ENCODE assay signal across 27 cellular contexts in the genomic region with DNA sequence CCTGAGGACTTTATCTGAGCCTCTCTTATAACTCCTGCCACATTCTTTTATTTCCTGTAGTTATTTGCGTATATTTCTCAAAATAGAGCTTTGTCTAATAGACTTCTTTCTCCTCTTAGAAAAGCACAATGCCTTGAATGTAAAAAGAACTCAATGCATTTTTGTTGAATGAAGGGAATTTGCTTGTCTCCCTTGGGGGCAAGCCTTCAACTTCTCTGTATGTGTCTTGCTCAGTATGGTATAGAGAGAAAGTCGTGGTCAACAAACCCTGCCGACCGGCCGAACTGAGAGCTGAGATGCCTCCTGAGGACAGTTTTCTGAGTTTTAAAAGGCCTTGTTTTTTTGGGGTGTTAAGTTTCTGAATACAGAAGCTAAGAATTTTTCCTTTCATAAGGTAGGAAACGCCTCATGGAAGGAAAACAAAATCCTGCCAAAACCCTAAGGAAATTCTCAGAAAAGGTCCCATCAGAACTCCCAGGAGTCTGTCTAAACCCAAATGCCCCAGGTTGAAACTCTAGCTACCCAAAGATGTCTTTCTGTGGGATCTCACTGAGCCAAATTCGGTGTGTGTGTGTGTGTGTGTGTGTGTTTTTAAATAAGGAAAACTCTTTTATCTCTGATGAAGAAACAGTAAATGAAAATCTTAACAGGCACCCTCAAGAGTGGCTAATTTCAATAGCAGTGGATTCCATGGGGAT.
DNase-seq lines count a peak whose midpoint lies in the region; ATAC-seq, FAIRE-seq and TF ChIP-seq lines count a peak whose summit lies in the region.
"Had no signal": no experiment of that assay in that cellular context is flagged by ENCODE, and none has a peak within 500 bp of the region (broad histone marks: within the 10 kb centered on the region; RNA-seq: fewer than 3 reads in every experiment).

No MANE protein-coding gene starts in this region.

- H4K5ac ChIP-seq in H1 (ENCODE audit: insufficient read length, low read depth, low read length): no peak overlapping the region

- H2BK12ac ChIP-seq in H1 (ENCODE audit: low read depth, low read length): 0 out of 2 replicates have a peak overlapping the region, but pooled peaks have one; percentile 27

- no peaks in the 10 kb centered on the region for H4K20me1 ChIP-seq in H1 (replicated peaks in 1 of 2; ENCODE audit: control insufficient read depth in 1 of 2, insufficient read depth in 2 of 2, low read length in 2 of 2)

- no peaks in the 10 kb centered on the region for H3K36me3 ChIP-seq in heart left ventricle
- no peaks in the 10 kb centered on the region for H3K36me3 ChIP-seq in H1 (ENCODE audit: control insufficient read depth in 2 of 4, insufficient read depth in 4 of 4, low read length in 3 of 4)
- H3K36me3 ChIP-seq in upper lobe of left lung: no peaks in the 10 kb centered on the region
- H3K36me3 ChIP-seq: brain microvascular endothelial cell, thyroid gland had no signal

- no peak overlapping the region for H3K14ac ChIP-seq in H1 (ENCODE audit: insufficient read length)

- H3K4me1 Mint-ChIP-seq in nephron: peaks cover 45% of the 10 kb centered on the region
- H3K4me1 Mint-ChIP-seq: activated naive CD8-positive, alpha-beta T cell treated with anti-CD3 and anti-CD28 coated beads, Interleukin-2, amount 50 U/mL, for 24 hours; stimulated activated naive B cell treated with anti-CD40 and anti-IgM and Interleukin-4, amounts not matched to agents 10 μg/mL and 1 μg/mL and 100 μg/mL, for 72 hours had no signal

- H2BK5ac ChIP-seq in H1 (ENCODE audit: low read depth, low read length): no peak overlapping the region

- FAIRE-seq in H1 (lab: Jason Lieb, UNC): no peak
- FAIRE-seq: GM12878, kidney had no signal

- H3K27ac Mint-ChIP-seq in nephron: peak overlapping the region in 2 of 3 experiments; percentile 39 to 75
- H3K27ac Mint-ChIP-seq: activated naive CD8-positive, alpha-beta T cell treated with anti-CD3 and anti-CD28 coated beads, Interleukin-2, amount 50 U/mL, for 24 hours; natural killer cell treated with Interleukin-12 subunit alpha and Interleukin-12 subunit beta and Interleukin-15 and Interleukin-18, amount 100 ng/mL, for 72 hours; stimulated activated naive B cell treated with anti-CD40 and anti-IgM and Interleukin-4, amounts not matched to agents 10 μg/mL and 1 μg/mL and 100 μg/mL, for 72 hours had no signal

- no peaks in the 10 kb centered on the region for H3K9me3 ChIP-seq in heart left ventricle
- H3K9me3 ChIP-seq in H1 (ENCODE audit: insufficient read depth in 2 of 2, low read depth in 1 of 2, low read length in 1 of 2): no peaks in the 10 kb centered on the region
- H3K9me3 ChIP-seq in upper lobe of left lung: no peaks in the 10 kb centered on the region
- H3K9me3 ChIP-seq: thyroid gland had no signal

- TF ChIP-seq EP300 in H1 (IDR thresholded peaks at IDR 0.05; ENCODE audit: borderline replicate concordance in 1 of 2, low read depth in 2 of 2, low read length in 2 of 2): no peak
- TF ChIP-seq EP300 in upper lobe of left lung (IDR thresholded peaks at IDR 0.05): no peak

- ATAC-seq in heart left ventricle (no peak), left ventricle myocardium superior (no peak), upper lobe of left lung (ENCODE audit: low FRiP score in 2 of 2) (no peak)
- ATAC-seq: activated naive CD8-positive, alpha-beta T cell treated with anti-CD3 and anti-CD28 coated beads, Interleukin-2, amount 50 U/mL, for 24 hours; GM12878; natural killer cell treated with Interleukin-12 subunit alpha and Interleukin-12 subunit beta and Interleukin-15 and Interleukin-18, amount 100 ng/mL, for 72 hours; stimulated activated naive B cell treated with anti-CD40 and anti-IgM and Interleukin-4, amounts not matched to agents 10 μg/mL and 1 μg/mL and 100 μg/mL, for 72 hours had no signal

- H3K9me3 Mint-ChIP-seq in nephron: no peaks in the 10 kb centered on the region
- H3K9me3 Mint-ChIP-seq: activated naive CD8-positive, alpha-beta T cell treated with anti-CD3 and anti-CD28 coated beads, Interleukin-2, amount 50 U/mL, for 24 hours; natural killer cell treated with Interleukin-12 subunit alpha and Interleukin-12 subunit beta and Interleukin-15 and Interleukin-18, amount 100 ng/mL, for 72 hours; stimulated activated naive B cell treated with anti-CD40 and anti-IgM and Interleukin-4, amounts not matched to agents 10 μg/mL and 1 μg/mL and 100 μg/mL, for 72 hours had no signal

- WGBS in heart left ventricle, 4 donors: 47 to 68% (median 55%) methylated on average over 7 of the region's 7 CpGs
- 70% methylated on average over 7 of the region's 7 CpGs; no CpG with 5 or more reads in 1 of the 2 experiments for WGBS in H1 (ENCODE audit: extremely low coverage in 1 of 2, insufficient coverage in 1 of 2, insufficient read length in 1 of 2, insufficient replicate concordance in 2 of 2, low coverage in 1 of 2, low lambda C conversion rate in 2 of 2, missing lambda C conversion rate in 1 of 2), 2 experiments
- 77 to 82% methylated on average over 7 of the region's 7 CpGs for WGBS in upper lobe of left lung, 2 donors

- no peak overlapping the region for H3K56ac ChIP-seq in H1 (replicated peaks; ENCODE audit: insufficient read length, low read depth, low read length)

- no peak for DNase-seq in heart left ventricle
- DNase-seq in left ventricle myocardium superior: no peak
- DNase-seq in H1 (ENCODE audit: low read depth in 1 of 2, low spot score in 2 of 2): no peak
- no peak for DNase-seq in upper lobe of left lung
- no peak for DNase-seq in ecto neural progenitor cell (ENCODE audit: low spot score)
- DNase-seq in ureter (ENCODE audit: low spot score): no peak
- DNase-seq in NCI-H187 treated with DMSO at 0.1 percent for 48 hours (lab: John Stamatoyannopoulos, UW): no peak
- DNase-seq: 8988T; activated CD4-positive, alpha-beta T cell treated with anti-CD3 and anti-CD28 coated beads, Interleukin-2, amount 50 U/mL, for 48 hours; activated CD4-positive, CD25-positive, alpha-beta regulatory T cell; activated gamma-delta T cell; activated naive CD8-positive, alpha-beta T cell treated with anti-CD3 and anti-CD28 coated beads, Interleukin-2, amount 50 U/mL, for 24 hours; AML-193; brain microvascular endothelial cell; cortex of kidney; KBM-7; kidney; NCI-H1436 treated with DMSO at 0.1 percent for 48 hours; NCI-H2171; NCI-H524; stimulated activated CD4-positive, alpha-beta T cell treated with anti-CD3 and anti-CD28 coated beads, Interleukin-2, amount 100 ng/mL, for 48 hours; stimulated activated naive B cell treated with anti-CD40 and anti-IgM and Interleukin-4, amounts not matched to agents 10 μg/mL and 1 μg/mL and 100 μg/mL, for 72 hours; thyroid gland had no signal

- H4K91ac ChIP-seq in H1 (replicated peaks; ENCODE audit: insufficient read length, low read length): no peak overlapping the region

- no peak overlapping the region for H4K8ac ChIP-seq in H1 (ENCODE audit: extremely low read depth, insufficient read depth, low read length)

- no peak overlapping the region for H2AK5ac ChIP-seq in H1 (ENCODE audit: low read depth, low read length)

- no peaks in the 10 kb centered on the region for H3K27me3 Mint-ChIP-seq in nephron (ENCODE audit: low read depth)

- no peak for TF ChIP-seq RAD21 in H1 (IDR thresholded peaks at IDR 0.05 in 1 of 2, conservative IDR thresholded peaks at IDR 0.05 in 1 of 2; ENCODE audit: low read depth in 2 of 2, low read length in 2 of 2)

- intact Hi-C loops in heart left ventricle (cut with DNase I) (loop anchor here in 1 of 10 donors (10.0 kb wide), 1 partner anchor 188 kb away; no protein-coding TSS in a partner anchor), left ventricle myocardium superior (cut with micrococcal nuclease) (no loop called here)

- no peak overlapping the region for H3K9ac ChIP-seq in H1 (replicated peaks in 1 of 4; ENCODE audit: extremely low read depth in 1 of 4, low read depth in 3 of 4, low read length in 3 of 4)

- H3K27ac ChIP-seq in heart left ventricle (peak overlapping the region; percentile 47 to 87 (median 70)), H1 (ENCODE audit: low read depth, low read length) (no peak overlapping the region), upper lobe of left lung (peak overlapping the region; percentile 53 to 83 (median 70))
- H3K27ac ChIP-seq: brain microvascular endothelial cell had no signal

- TF ChIP-seq CTCF in heart left ventricle (IDR thresholded peaks at IDR 0.05) (no peak), H1 (IDR thresholded peaks at IDR 0.05; ENCODE audit: control extremely low read depth in 1 of 3, insufficient read depth in 1 of 3, low read depth in 1 of 3, low read length in 3 of 3) (no peak), nephron (IDR thresholded peaks at IDR 0.05; ENCODE audit: unreplicated experiment in 3 of 3) (no peak), upper lobe of left lung (IDR thresholded peaks at IDR 0.05) (no peak)

- no peak for TF ChIP-seq POLR2A in heart left ventricle (IDR thresholded peaks at IDR 0.05)
- TF ChIP-seq POLR2A in H1 (IDR thresholded peaks at IDR 0.05; ENCODE audit: control extremely low read depth in 1 of 2, low read depth in 2 of 2, low read length in 2 of 2): no peak
- no peak for TF ChIP-seq POLR2A in upper lobe of left lung (IDR thresholded peaks at IDR 0.05)

- no peak overlapping the region for H2BK15ac ChIP-seq in H1 (ENCODE audit: low read length)

- H3K79me1 ChIP-seq in H1 (ENCODE audit: low read depth, low read length): no peaks in the 10 kb centered on the region

- no peak overlapping the region for H2BK120ac ChIP-seq in H1 (replicated peaks; ENCODE audit: low read depth, low read length)

- H3K27me3 ChIP-seq in heart left ventricle: no peaks in the 10 kb centered on the region
- peaks cover 0 to 1% (median 0%) of the 10 kb centered on the region in 4 experiments; a peak in 1 of 7 replicates for H3K27me3 ChIP-seq in H1 (replicated peaks in 1 of 4; ENCODE audit: control insufficient read depth in 3 of 4, extremely low read depth in 1 of 4, insufficient read depth in 3 of 4, low read length in 3 of 4)
- H3K27me3 ChIP-seq in upper lobe of left lung: no peaks in the 10 kb centered on the region
- H3K27me3 ChIP-seq: brain microvascular endothelial cell, thyroid gland had no signal

- CTCF ChIA-PET in H1 (lab: Charles Lee; ENCODE audit: partially characterized antibody): interaction anchor here (1.1 to 1.7 kb wide), 3 partner anchors 8 to 46 kb away, joined by 3 to 5 read pairs (median 4); no protein-coding TSS in a partner anchor

- peaks cover 0 to 39% (median 16%) of the 10 kb centered on the region in 12 donors for H3K4me1 ChIP-seq in heart left ventricle
- peaks cover 0 to 7% (median 2%) of the 10 kb centered on the region in 4 experiments; a peak in 2 of 7 replicates for H3K4me1 ChIP-seq in H1 (replicated peaks in 1 of 4; ENCODE audit: control insufficient read depth in 3 of 4, insufficient read depth in 4 of 4, low read length in 3 of 4)
- peaks cover 13 to 20% (median 15%) of the 10 kb centered on the region in 4 donors for H3K4me1 ChIP-seq in upper lobe of left lung
- H3K4me1 ChIP-seq: thyroid gland had no signal

- H3K36me3 Mint-ChIP-seq in nephron (ENCODE audit: low read depth): no peaks in the 10 kb centered on the region
- H3K36me3 Mint-ChIP-seq: natural killer cell treated with Interleukin-12 subunit alpha and Interleukin-12 subunit beta and Interleukin-15 and Interleukin-18, amount 100 ng/mL, for 72 hours; stimulated activated naive B cell treated with anti-CD40 and anti-IgM and Interleukin-4, amounts not matched to agents 10 μg/mL and 1 μg/mL and 100 μg/mL, for 72 hours had no signal

- POLR2A ChIA-PET in H1 (lab: Charles Lee; ENCODE audit: partially characterized antibody): no interaction called here

- no peak overlapping the region for H3K4me2 ChIP-seq in H1 (ENCODE audit: insufficient read depth in 1 of 2, low read depth in 2 of 2, low read length in 2 of 2)

- no peak overlapping the region for H3K18ac ChIP-seq in H1 (ENCODE audit: extremely low read depth, low read length)

- H3K4me3 ChIP-seq in heart left ventricle (no peak overlapping the region), H1 (ENCODE audit: extremely low read depth in 1 of 4, insufficient read depth in 2 of 4, low read depth in 3 of 4, low read length in 4 of 4) (no peak overlapping the region), upper lobe of left lung (no peak overlapping the region)
- H3K4me3 ChIP-seq: GM12878, skin epidermis, thyroid gland had no signal

- no peak overlapping the region for H2AFZ ChIP-seq in H1 (ENCODE audit: low read length)

- no peak overlapping the region for H3K23ac ChIP-seq in H1 (ENCODE audit: insufficient read length)

- H2BK20ac ChIP-seq in H1 (ENCODE audit: low read length): no peak overlapping the region

- no peaks in the 10 kb centered on the region for H3K79me2 ChIP-seq in H1 (ENCODE audit: control insufficient read depth in 1 of 2, insufficient read depth in 2 of 2, low read length in 2 of 2)

- H3K4ac ChIP-seq in H1 (replicated peaks; ENCODE audit: insufficient read length, low read depth, low read length): no peak overlapping the region

- H3K23me2 ChIP-seq in H1 (ENCODE audit: low read depth, low read length): peaks cover 6% of the 10 kb centered on the region; the same call in 1 of the 2 replicates

- H3K4me3 Mint-ChIP-seq in nephron: no peak overlapping the region
- H3K4me3 Mint-ChIP-seq: activated naive CD8-positive, alpha-beta T cell treated with anti-CD3 and anti-CD28 coated beads, Interleukin-2, amount 50 U/mL, for 24 hours; natural killer cell treated with Interleukin-12 subunit alpha and Interleukin-12 subunit beta and Interleukin-15 and Interleukin-18, amount 100 ng/mL, for 72 hours; stimulated activated naive B cell treated with anti-CD40 and anti-IgM and Interleukin-4, amounts not matched to agents 10 μg/mL and 1 μg/mL and 100 μg/mL, for 72 hours had no signal
